ENCODE assay signal across 2 cellular contexts in genomic region chr19:29873801-29874575, GRCh38.
TF ChIP-seq lines count a peak whose summit lies in the region.

No MANE protein-coding gene starts in this region.

TF ChIP-seq in HepG2, 621 proteins besides CTCF, POLR2A, EP300 and RAD21 (continued from another document and continues in another):
- no peak for TF ChIP-seq CSRNP2 (CRISPR knock-in tag; conservative IDR thresholded peaks at IDR 0.05; ENCODE audit: low read depth)
- TF ChIP-seq ZBTB34 (CRISPR knock-in tag; IDR thresholded peaks at IDR 0.05), result no peak
- no peak for TF ChIP-seq SAP130 (CRISPR knock-in tag; IDR thresholded peaks at IDR 0.05; ENCODE audit: low read depth)
- TF ChIP-seq FOXO4 (CRISPR knock-in tag; conservative IDR thresholded peaks at IDR 0.05), result 0 out of 2 replicates have a peak, but pooled peaks have one; percentile 53
- 0 out of 2 replicates have a peak, but pooled peaks have one; percentile 2 for TF ChIP-seq ZFP91 (CRISPR knock-in tag; IDR thresholded peaks at IDR 0.05; ENCODE audit: borderline replicate concordance)
- TF ChIP-seq ZFP82 (CRISPR knock-in tag; IDR thresholded peaks at IDR 0.05; ENCODE audit: borderline replicate concordance), result no peak
- no peak for TF ChIP-seq TFDP1 (CRISPR knock-in tag; IDR thresholded peaks at IDR 0.05; ENCODE audit: borderline replicate concordance)
- TF ChIP-seq ZNF629 (CRISPR knock-in tag; conservative IDR thresholded peaks at IDR 0.05), result peak; percentile 87
- TF ChIP-seq TBX3 (IDR thresholded peaks at IDR 0.05; ENCODE audit: borderline replicate concordance), result no peak
- no peak for TF ChIP-seq GABPB1 (CRISPR knock-in tag; IDR thresholded peaks at IDR 0.05)
- 0 out of 2 replicates have a peak, but pooled peaks have one; percentile 14 for TF ChIP-seq RNF2 (conservative IDR thresholded peaks at IDR 0.05; ENCODE audit: low read depth)
- no peak for TF ChIP-seq IRF1 (CRISPR knock-in tag; IDR thresholded peaks at IDR 0.05; ENCODE audit: low read depth)
- TF ChIP-seq HOXA3 (CRISPR knock-in tag; IDR thresholded peaks at IDR 0.05), result no peak
- TF ChIP-seq MIER2 (CRISPR knock-in tag; IDR thresholded peaks at IDR 0.05), result no peak
- no peak for TF ChIP-seq MNT (IDR thresholded peaks at IDR 0.05)
- TF ChIP-seq PHF21A (CRISPR knock-in tag; IDR thresholded peaks at IDR 0.05), result no peak
- TF ChIP-seq ZMYM3 (CRISPR knock-in tag; IDR thresholded peaks at IDR 0.05), result peak; percentile 66

TF ChIP-seq in SK-N-SH, 30 proteins besides CTCF, POLR2A, EP300 and RAD21 (continued from another document):
- no peak for TF ChIP-seq USF1 (IDR thresholded peaks at IDR 0.05; ENCODE audit: borderline replicate concordance, low read depth)
- no peak for TF ChIP-seq RFX5 (IDR thresholded peaks at IDR 0.05; ENCODE audit: low read length)
- no peak for TF ChIP-seq SMC3 (IDR thresholded peaks at IDR 0.05; ENCODE audit: low read depth, low read length)
- no peak for TF ChIP-seq ELF1 (IDR thresholded peaks at IDR 0.05)
- TF ChIP-seq RCOR1 (IDR thresholded peaks at IDR 0.05; ENCODE audit: low read length), result no peak
- TF ChIP-seq CHD2 (IDR thresholded peaks at IDR 0.05; ENCODE audit: low read length, partially characterized antibody), result no peak
- no peak for TF ChIP-seq GABPA (IDR thresholded peaks at IDR 0.05; ENCODE audit: low read depth)
- no peak for TF ChIP-seq PBX3 (IDR thresholded peaks at IDR 0.05)
- TF ChIP-seq ZBTB33 (IDR thresholded peaks at IDR 0.05; ENCODE audit: borderline replicate concordance, low read depth), result no peak
- no peak for TF ChIP-seq REST (IDR thresholded peaks at IDR 0.05; ENCODE audit: low read depth, low read length)
- TF ChIP-seq JUND (IDR thresholded peaks at IDR 0.05), result no peak
- no peak for TF ChIP-seq EZH2phosphoT487 (IDR thresholded peaks at IDR 0.05; ENCODE audit: borderline replicate concordance, low read depth)
